ENCODE assay signal across 2 cellular contexts in the genomic region with DNA sequence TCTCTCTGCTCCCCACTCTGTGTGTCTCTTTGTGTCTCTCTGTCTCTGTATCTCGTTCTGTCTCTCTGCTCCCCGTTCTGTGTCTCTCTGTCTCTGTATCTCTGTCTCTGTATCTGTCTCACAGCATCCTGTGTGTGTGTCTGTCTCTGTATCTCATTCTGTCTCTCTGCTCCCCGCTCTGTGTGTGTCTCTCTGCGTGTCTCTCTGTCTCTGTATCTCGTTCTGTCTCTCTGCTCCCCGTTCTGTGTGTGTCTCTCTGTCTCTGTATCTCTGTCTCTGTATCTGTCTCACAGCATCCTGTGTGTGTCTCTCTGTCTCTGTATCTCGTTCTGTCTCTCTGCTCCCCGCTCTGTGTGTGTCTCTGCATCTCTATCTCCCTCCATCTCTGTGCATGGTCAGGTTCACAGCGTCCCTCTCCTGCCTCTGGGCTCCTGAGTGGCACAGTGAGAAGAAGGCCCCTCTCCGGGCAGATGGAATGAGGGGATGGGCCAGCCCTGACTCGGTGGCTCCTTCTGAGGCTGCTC.
TF ChIP-seq lines count a peak whose summit lies in the region.

No MANE protein-coding gene starts in this region.

TF ChIP-seq in IMR-90, 13 proteins besides CTCF, POLR2A, EP300 and RAD21:
- TF ChIP-seq ELK1 (IDR thresholded peaks at IDR 0.05; ENCODE audit: borderline replicate concordance, low read depth, low read length) (no peak), CEBPB (IDR thresholded peaks at IDR 0.05; ENCODE audit: low read depth, low read length) (no peak), FOS (IDR thresholded peaks at IDR 0.05; ENCODE audit: low read depth, low read length) (no peak), MAZ (IDR thresholded peaks at IDR 0.05; ENCODE audit: borderline replicate concordance, low read depth, low read length) (no peak), SMC3 (IDR thresholded peaks at IDR 0.05; ENCODE audit: low read depth, low read length) (no peak), RCOR1 (IDR thresholded peaks at IDR 0.05; ENCODE audit: insufficient replicate concordance, low read length) (no peak), BHLHE40 (IDR thresholded peaks at IDR 0.05; ENCODE audit: low read depth, low read length) (no peak)

TF ChIP-seq in K562, 482 proteins besides CTCF, POLR2A, EP300 and RAD21:
- TF ChIP-seq TBL1XR1 (IDR thresholded peaks at IDR 0.05; ENCODE audit: low read length in 2 of 2) (no peak), SETDB1 (IDR thresholded peaks at IDR 0.05; ENCODE audit: low read length) (no peak), ZNF561 (CRISPR knock-in tag; conservative IDR thresholded peaks at IDR 0.05) (no peak), L3MBTL2 (IDR thresholded peaks at IDR 0.05) (no peak)
